5 cellular contexts compared by ENCODE assay signal in genomic region chr1:16489195-16489880, GRCh38. TPM values are rescaled to one million over a fixed set of nuclear protein-coding genes. Genes with fewer than 3 reads are reported as not detected.
"Had no signal": no experiment of that assay in that cellular context is flagged by ENCODE, and none has a peak within 500 bp of the region (broad histone marks: within the 10 kb centered on the region; RNA-seq: fewer than 3 reads in every experiment).

No MANE protein-coding gene starts in this region.

RNA-seq across cellular contexts. Expression of gene RNU1-1, which starts 24.7 kb away (rescaled TPM):
- total RNA-seq: GM23338, HT1080 had no signal
- polyA plus RNA-seq: GM23338, IgD-negative memory B cell had no signal

RNA-seq across cellular contexts. Expression of gene SPATA21, which starts 52.1 kb away (rescaled TPM):
- total RNA-seq: H1, H9, HT1080 had no signal
- polyA plus RNA-seq: GM23338, H1, IgD-negative memory B cell had no signal
